8 cellular contexts compared by ENCODE assay signal in the genomic region with DNA sequence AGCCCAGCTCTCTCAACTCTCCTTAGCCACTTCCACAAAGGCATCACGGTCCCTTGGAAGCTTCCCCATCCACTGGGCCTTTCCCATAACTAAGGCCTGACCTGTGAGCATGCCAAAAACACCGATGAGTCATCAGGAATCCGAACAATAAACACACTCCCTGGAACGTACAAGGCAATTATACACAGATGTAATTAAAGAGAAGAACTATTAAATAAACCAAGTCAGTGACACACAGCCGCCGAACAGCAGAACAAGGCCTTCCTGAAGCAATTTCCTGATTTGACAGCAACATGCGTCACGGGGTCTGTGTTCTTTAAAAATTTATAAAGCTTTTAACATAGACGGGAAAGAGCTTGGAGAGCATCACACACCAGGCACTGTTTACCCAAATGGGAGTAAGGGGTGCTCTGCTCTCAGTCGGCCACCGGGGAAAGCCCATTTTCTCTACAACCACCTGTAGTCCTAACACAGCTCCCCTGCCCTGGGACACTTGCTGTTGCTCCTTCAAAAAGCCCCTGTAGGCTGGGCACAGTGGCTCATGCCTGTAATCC. TPM values are rescaled to one million over a fixed set of nuclear protein-coding genes. Genes with fewer than 3 reads are reported as not detected.
DNase-seq lines count a peak whose midpoint lies in the region; ATAC-seq, FAIRE-seq and TF ChIP-seq lines count a peak whose summit lies in the region.

No MANE protein-coding gene starts in this region.

- H3K4me3 ChIP-seq in endodermal cell (ENCODE audit: low read length): no peak overlapping the region
- no peak overlapping the region for H3K4me3 ChIP-seq in CD8-positive, alpha-beta T cell (ENCODE audit: low read depth, low read length)

- H3K9ac ChIP-seq in endodermal cell (ENCODE audit: extremely low read depth, low read length, poor library complexity, severe bottlenecking): no peak overlapping the region

- H3K4me3 Mint-ChIP-seq in endodermal cell: no peak overlapping the region
- peak overlapping the region in 1 of 3 experiments; percentile 1 for H3K4me3 Mint-ChIP-seq in nephron
- H3K4me3 Mint-ChIP-seq in CD8-positive, alpha-beta T cell: no peak overlapping the region

- intact Hi-C loops in CD8-positive, alpha-beta T cell (cut with DNase I, micrococcal nuclease): no loop called here

- POLR2A ChIA-PET in CD8-positive, alpha-beta T cell (lab: Charles Lee): no interaction called here

- no peaks in the 10 kb centered on the region for H3K9me3 ChIP-seq in endodermal cell (ENCODE audit: control insufficient read depth, low read length)
- H3K9me3 ChIP-seq in CD8-positive, alpha-beta T cell (ENCODE audit: low read length): no peaks in the 10 kb centered on the region

- no peaks in the 10 kb centered on the region for H3K4me1 ChIP-seq in endodermal cell (ENCODE audit: control insufficient read depth, insufficient read depth, low read length)
- H3K4me1 ChIP-seq in CD8-positive, alpha-beta T cell (ENCODE audit: insufficient read depth, low read length): no peaks in the 10 kb centered on the region

- no peaks in the 10 kb centered on the region for H3K4me1 Mint-ChIP-seq in endodermal cell
- H3K4me1 Mint-ChIP-seq in nephron: peaks cover 12% of the 10 kb centered on the region
- no peaks in the 10 kb centered on the region for H3K4me1 Mint-ChIP-seq in CD8-positive, alpha-beta T cell (ENCODE audit: low read depth)

- H3K36me3 Mint-ChIP-seq in endodermal cell (ENCODE audit: low read depth) (peaks cover 29% of the 10 kb centered on the region), nephron (ENCODE audit: low read depth) (peaks cover 30% of the 10 kb centered on the region)
- H3K36me3 Mint-ChIP-seq in CD8-positive, alpha-beta T cell: peaks cover 53% of the 10 kb centered on the region

- H3K27ac Mint-ChIP-seq in endodermal cell (no peak overlapping the region), nephron (peak overlapping the region; percentile 54 to 92 (median 76))
- H3K27ac Mint-ChIP-seq in CD8-positive, alpha-beta T cell: no peak overlapping the region

- H3K27me3 Mint-ChIP-seq in endodermal cell (ENCODE audit: insufficient read depth): no peaks in the 10 kb centered on the region
- no peaks in the 10 kb centered on the region for H3K27me3 Mint-ChIP-seq in nephron (ENCODE audit: low read depth)
- H3K27me3 Mint-ChIP-seq in CD8-positive, alpha-beta T cell (ENCODE audit: low read depth): no peaks in the 10 kb centered on the region

- FAIRE-seq in GM19239 (lab: Jason Lieb, UNC): no peak

- no peak overlapping the region for H3K27ac ChIP-seq in endodermal cell (ENCODE audit: low read depth, low read length)
- no peak overlapping the region for H3K27ac ChIP-seq in CD8-positive, alpha-beta T cell (ENCODE audit: low read depth, low read length)

- ATAC-seq in CD8-positive, alpha-beta T cell: no peak

- WGBS in endodermal cell (ENCODE audit: insufficient coverage in 1 of 2, insufficient read length in 1 of 2), 2 experiments: 92 to 96% methylated on average over 7 to 11 of the region's 11 CpGs

- peaks cover 24% of the 10 kb centered on the region for H3K36me3 ChIP-seq in endodermal cell (ENCODE audit: control insufficient read depth, insufficient read depth, low read length)
- peaks cover 3% of the 10 kb centered on the region for H3K36me3 ChIP-seq in CD8-positive, alpha-beta T cell (ENCODE audit: insufficient read depth, low read length)

- DNase-seq in AG09319 (ENCODE audit: extremely low read depth, low read depth) (peak; percentile 95), NCI-H2081 treated with DMSO at 0.1 percent for 48 hours (lab: John Stamatoyannopoulos, UW) (peak; percentile 39), endodermal cell (peak; percentile 48), middle frontal gyrus (ENCODE audit: extremely low spot score, low spot score) (no peak), GM19239 (ENCODE audit: insufficient read length, low spot score) (no peak)
- DNase-seq in stimulated activated CD4-positive, alpha-beta T cell treated with anti-CD3 and anti-CD28 coated beads, Interleukin-2, amount 100 ng/mL, for 24 hours: no peak
- no peak for DNase-seq in CD8-positive, alpha-beta T cell

- H3K27me3 ChIP-seq in endodermal cell (ENCODE audit: control insufficient read depth, insufficient read depth, low read length, poor library complexity, severe bottlenecking): no peaks in the 10 kb centered on the region
- no peaks in the 10 kb centered on the region for H3K27me3 ChIP-seq in CD8-positive, alpha-beta T cell (ENCODE audit: insufficient read depth, low read length)

- H3K9me3 Mint-ChIP-seq in endodermal cell (no peaks in the 10 kb centered on the region), nephron (no peaks in the 10 kb centered on the region)
- H3K9me3 Mint-ChIP-seq in CD8-positive, alpha-beta T cell: no peaks in the 10 kb centered on the region

- CTCF ChIA-PET in CD8-positive, alpha-beta T cell (lab: Charles Lee): interaction anchor here (3.2 kb wide), 1 partner anchor 11 kb away, joined by 16 read pairs; no protein-coding TSS in a partner anchor

- TF ChIP-seq CTCF in AG09319 (IDR thresholded peaks at IDR 0.05; ENCODE audit: low read depth, low read length) (no peak), endodermal cell (conservative IDR thresholded peaks at IDR 0.05) (peak; percentile 29), nephron (IDR thresholded peaks at IDR 0.05; ENCODE audit: unreplicated experiment in 3 of 3) (no peak)
- TF ChIP-seq CTCF in CD8-positive, alpha-beta T cell (IDR thresholded peaks at IDR 0.05): no peak

RNA-seq across cellular contexts. Expression of a gene that starts 29.4 kb away (rescaled TPM):
- 10 to 100 TPM; 19.9 to 31.3 TPM for total RNA-seq in endodermal cell
- 26.4 TPM for polyA plus RNA-seq in endodermal cell (2013, experiment 1 of 2)
- polyA plus RNA-seq in endodermal cell (2013, experiment 2 of 2): 20.0 TPM
- total RNA-seq in CD8-positive, alpha-beta T cell: 10 to 100 TPM; 13.3 to 14.7 TPM

Comparison
In these comparisons a context has a peak if more than half of its experiments do, and no peak if none do; other contexts are left out.
1. DNase-seq: peak in AG09319 (single experiment), NCI-H2081 treated with DMSO at 0.1 percent for 48 hours (single experiment) and endodermal cell (single experiment); none in stimulated activated CD4-positive, alpha-beta T cell treated with anti-CD3 and anti-CD28 coated beads, Interleukin-2, amount 100 ng/mL, for 24 hours (0 of 2), middle frontal gyrus (single experiment), GM19239 (single experiment) and CD8-positive, alpha-beta T cell (0 of 7).
2. H3K27ac Mint-ChIP-seq: peak in nephron (3 of 3); none in endodermal cell (single experiment) and CD8-positive, alpha-beta T cell (single experiment).